17 cellular contexts compared by ENCODE assay signal in genomic region chrX:125895518-125895917, GRCh38.
DNase-seq lines count a peak whose midpoint lies in the region; ATAC-seq and TF ChIP-seq lines count a peak whose summit lies in the region.
"Had no signal": no experiment of that assay in that cellular context is flagged by ENCODE, and none has a peak within 500 bp of the region (broad histone marks: within the 10 kb centered on the region; RNA-seq: fewer than 3 reads in every experiment).

No MANE protein-coding gene starts in this region.

- no peaks in the 10 kb centered on the region for H3K9me3 ChIP-seq in BLaER1
- H3K9me3 ChIP-seq: HAP-1 had no signal

- peaks cover 32% of the 10 kb centered on the region for H3K9me3 Mint-ChIP-seq in nephron progenitor cell

- H4K20me1 ChIP-seq in BLaER1: no peaks in the 10 kb centered on the region
- H4K20me1 ChIP-seq: BLaER1 treated with 17β-estradiol and CSF1 and Interleukin-3, amounts not matched to agents 10 nM and 100 nM had no signal

- H3K36me3 ChIP-seq in BLaER1: no peaks in the 10 kb centered on the region
- H3K36me3 ChIP-seq: BLaER1 treated with 17β-estradiol and CSF1 and Interleukin-3, amounts not matched to agents 10 nM and 100 nM; HAP-1 had no signal

- ATAC-seq in HG02588 (IDR thresholded peaks at IDR 0.05; ENCODE audit: unreplicated experiment): no peak

- H3K36me3 Mint-ChIP-seq in nephron progenitor cell (ENCODE audit: low read depth): no peaks in the 10 kb centered on the region
- H3K36me3 Mint-ChIP-seq: CD4-positive, alpha-beta memory T cell had no signal

- no peak for TF ChIP-seq CTCF in nephron progenitor cell (IDR thresholded peaks at IDR 0.05)

- H3K27ac ChIP-seq in BLaER1: no peak overlapping the region
- H3K27ac ChIP-seq: BLaER1 treated with 17β-estradiol and CSF1 and Interleukin-3, amounts not matched to agents 10 nM and 100 nM had no signal

- H3K27me3 ChIP-seq in BLaER1: peaks cover 48% of the 10 kb centered on the region

- no peak overlapping the region for H3K9ac ChIP-seq in BLaER1
- H3K9ac ChIP-seq: BLaER1 treated with 17β-estradiol and CSF1 and Interleukin-3, amounts not matched to agents 10 nM and 100 nM had no signal

- peak overlapping the region; percentile 11; the same call in 1 of the 2 replicates for H3K4me2 ChIP-seq in BLaER1

- H3K4me3 Mint-ChIP-seq in nephron progenitor cell: no peak overlapping the region
- H3K4me3 Mint-ChIP-seq: B cell; CD4-positive, alpha-beta memory T cell; HFFc6 had no signal

- H3K4me3 ChIP-seq in BLaER1: no peak overlapping the region
- H3K4me3 ChIP-seq: BLaER1 treated with 17β-estradiol and CSF1 and Interleukin-3, amounts not matched to agents 10 nM and 100 nM; HAP-1 had no signal

- H3K27me3 Mint-ChIP-seq in nephron progenitor cell (ENCODE audit: low read depth, poor library complexity): peaks cover 4% of the 10 kb centered on the region
- H3K27me3 Mint-ChIP-seq: B cell; CD4-positive, alpha-beta memory T cell had no signal

- DNase-seq in HT1080 (ENCODE audit: low read depth) (peak; percentile 0), islet precursor cell (peak; percentile 46), nephron progenitor cell (no peak)
- DNase-seq in activated CD8-positive, alpha-beta memory T cell treated with anti-CD3 and anti-CD28 coated beads for 24 hours: no peak
- DNase-seq: Calu3; CD4-positive, alpha-beta memory T cell; COR-L47; DMS53; DMS79 treated with DMSO at 0.1 percent for 48 hours; GF-D8; GOT3; HFFc6 had no signal

- no peaks in the 10 kb centered on the region for H3K4me1 Mint-ChIP-seq in nephron progenitor cell
- H3K4me1 Mint-ChIP-seq: B cell; CD4-positive, alpha-beta memory T cell had no signal

- peaks cover 9% of the 10 kb centered on the region; the same call in 1 of the 2 replicates for H3K4me1 ChIP-seq in BLaER1
- H3K4me1 ChIP-seq: HAP-1 had no signal

- H3K27ac Mint-ChIP-seq in nephron progenitor cell: no peak overlapping the region
- H3K27ac Mint-ChIP-seq: B cell; CD4-positive, alpha-beta memory T cell; HFFc6 had no signal

Comparison
In these comparisons a context has a peak if more than half of its experiments do, and no peak if none do; other contexts are left out.
1. DNase-seq: peak in HT1080 (single experiment) and islet precursor cell (single experiment); none in activated CD8-positive, alpha-beta memory T cell treated with anti-CD3 and anti-CD28 coated beads for 24 hours (single experiment) and nephron progenitor cell (single experiment).